In the genomic region with DNA sequence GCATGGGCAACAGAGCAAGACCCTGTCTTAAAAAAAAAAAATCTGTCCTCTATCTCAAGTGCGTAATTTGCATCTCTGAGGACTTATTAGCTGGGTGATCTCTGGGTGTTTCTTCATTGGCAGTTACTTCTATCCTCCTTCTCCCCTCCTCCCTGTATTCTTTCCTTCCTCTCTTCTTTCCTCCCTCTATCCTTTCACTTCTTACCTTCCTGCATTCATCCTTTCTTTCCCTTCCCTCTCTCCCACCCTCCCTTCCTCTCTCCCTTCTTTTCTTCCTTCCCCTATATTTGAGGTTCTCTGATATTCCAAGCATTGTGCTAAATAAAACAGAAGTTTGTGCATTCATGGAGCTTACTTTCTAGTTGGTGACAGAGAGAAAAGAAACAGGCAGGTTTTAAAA, we compare ENCODE assay signal across 28 cellular contexts.
"Had no signal": no experiment of that assay in that cellular context is flagged by ENCODE, and none has a peak within 500 bp of the region (broad histone marks: within the 10 kb centered on the region; RNA-seq: fewer than 3 reads in every experiment).

No MANE protein-coding gene starts in this region.

- H3K27me3 ChIP-seq: brain microvascular endothelial cell had no signal

- H3K27ac ChIP-seq: brain microvascular endothelial cell, KMS-11, VCaP had no signal

- DNase-seq: activated B cell treated with CpG ODN at 0.5 μM for 24 hours; activated CD4-positive, alpha-beta memory T cell treated with anti-CD3 and anti-CD28 coated beads for 36 hours; activated CD4-positive, alpha-beta T cell treated with anti-CD3 and anti-CD28 coated beads for 4 hours; activated CD4-positive, alpha-beta T cell treated with anti-CD3 and anti-CD28 coated beads, Interleukin-2, amount 50 U/mL, for 1 hour; activated CD4-positive, CD25-positive, alpha-beta regulatory T cell treated with anti-CD3 and anti-CD28 coated beads, Interleukin-2, amount 50 U/mL, for 72 hours; activated CD8-positive, alpha-beta memory T cell treated with anti-CD3 and anti-CD28 coated beads, Interleukin-2, amount 50 U/mL, for 4 hours; activated gamma-delta T cell treated with Interleukin-2 at 50 U/mL for 16 hours; activated naive CD4-positive, alpha-beta T cell treated with anti-CD3 and anti-CD28 coated beads for 36 hours; activated naive CD8-positive, alpha-beta T cell treated with anti-CD3 and anti-CD28 coated beads for 36 hours; activated T-cell treated with anti-CD3 and anti-CD28 coated beads for 4 hours; activated T-cell treated with anti-CD3 and anti-CD28 coated beads, Interleukin-2, amount 50 U/mL, for 4 hours; amniotic stem cell; aorta; brain microvascular endothelial cell; MM.1S; NCI-H1092; NCI-H1436 treated with DMSO at 0.1 percent for 48 hours; NCI-H1694 treated with DMSO at 0.1 percent for 48 hours; NCI-H2029; NCI-H345; NCI-H524 treated with DMSO at 0.1 percent for 48 hours; SIG-M5; T-cell; T-helper 17 cell had no signal

- H3K9ac ChIP-seq: KMS-11 had no signal

- H3K4me2 ChIP-seq: KMS-11 had no signal

- ATAC-seq: activated T-cell treated with anti-CD3 and anti-CD28 coated beads, Interleukin-2, amount 50 U/mL, for 4 hours; Panc1; SK-N-SH treated with all-trans-retinoic acid at 6 μM for 48 hours; T-cell; T-helper 17 cell had no signal
